In the genomic region with DNA sequence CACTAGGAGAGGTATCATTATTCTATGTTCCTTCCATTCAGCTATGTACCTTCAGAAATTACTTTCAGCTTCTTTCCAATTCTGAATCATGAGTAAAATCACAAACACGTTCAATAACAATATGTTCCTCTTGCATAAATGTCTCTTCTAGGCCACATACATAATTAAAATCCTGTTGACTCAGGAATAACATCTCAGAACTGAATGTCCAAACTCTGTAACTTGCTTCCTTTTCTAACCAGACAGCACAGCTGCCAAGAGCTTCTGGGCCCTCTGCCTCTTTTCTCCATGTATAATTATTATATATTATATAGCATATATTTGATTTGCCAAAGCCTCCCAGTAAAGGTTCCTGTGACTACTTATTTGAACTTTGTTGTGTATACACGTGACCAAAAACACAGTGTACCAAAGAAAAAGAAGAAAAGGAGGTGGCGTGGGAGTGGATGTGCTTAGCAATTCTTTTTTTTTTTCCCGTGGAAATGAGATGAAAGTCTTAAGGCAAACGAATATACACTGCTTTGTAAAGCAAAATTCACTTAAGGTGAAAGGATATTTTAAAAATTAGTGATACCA, we compare ENCODE assay signal across 8 cellular contexts. TPM values are rescaled to one million over a fixed set of nuclear protein-coding genes. Genes with fewer than 3 reads are reported as not detected.
A peak's percentile ranks its signal among the peaks of the same experiment; 100 is the strongest.
DNase-seq lines count a peak whose midpoint lies in the region; ATAC-seq and TF ChIP-seq lines count a peak whose summit lies in the region.
"Not testable (repeated sequence)": the region's sequence is repeated elsewhere in the genome, so short reads cannot be mapped to it uniquely, and the experiment has no call there.
"Had no signal": no experiment of that assay in that cellular context is flagged by ENCODE, and none has a peak within 500 bp of the region (broad histone marks: within the 10 kb centered on the region; RNA-seq: fewer than 3 reads in every experiment).

No MANE protein-coding gene starts in this region.

- no CpG with 5 or more reads among the region's 5 CpGs for WGBS in IMR-90 (ENCODE audit: extremely low coverage in 2 of 2, insufficient read length in 1 of 2), 2 experiments
- WGBS in esophagus muscularis mucosa = 71% methylated on average over 5 of the region's 5 CpGs
- 89% methylated on average over 4 of the region's 5 CpGs for WGBS in hepatocyte (ENCODE audit: low lambda C conversion rate, missing lambda C conversion rate)

- not testable (repeated sequence) for H3K79me2 ChIP-seq in hepatocyte
- H3K79me2 ChIP-seq in osteoblast (ENCODE audit: insufficient read depth, low read length) = peaks cover 42% of the 10 kb centered on the region

- not testable (repeated sequence) for DNase-seq in IMR-90; adipocyte (ENCODE audit: low read depth); esophagus muscularis mucosa (ENCODE audit: extremely low spot score); hepatocyte (ENCODE audit: low spot score); osteoblast (ENCODE audit: insufficient read length, low spot score, missing footprints); tibial artery

- not testable (repeated sequence) for H3K4ac ChIP-seq in IMR-90 (ENCODE audit: low read depth, low read length)

- not testable (repeated sequence) for H3K27ac ChIP-seq in IMR-90 (ENCODE audit: insufficient read depth, low read length)
- H3K27ac ChIP-seq in esophagus muscularis mucosa (replicated peaks in 1 of 4) (peak overlapping the region in 3 of 4 donors; percentile 38 to 62 (median 62)), hepatocyte (peak overlapping the region; percentile 31), osteoblast (ENCODE audit: low read depth, low read length) (peak overlapping the region; percentile 41), tibial artery (peak overlapping the region; percentile 50 to 54)

- not testable (repeated sequence) for H3K9me3 ChIP-seq in IMR-90 (ENCODE audit: control insufficient read depth, insufficient read depth, low read length); adipocyte (ENCODE audit: control insufficient read depth, low read length); esophagus muscularis mucosa; hepatocyte (ENCODE audit: low read depth); osteoblast (ENCODE audit: low read depth, low read length); skeletal muscle satellite cell (replicated peaks; ENCODE audit: low read length); tibial artery

- H2AK9ac ChIP-seq in IMR-90 (replicated peaks; ENCODE audit: low read depth, low read length, poor library complexity) = not testable (repeated sequence)

- not testable (repeated sequence) for H3K9ac ChIP-seq in IMR-90 (ENCODE audit: low read depth, low read length)
- H3K9ac ChIP-seq in adipocyte (ENCODE audit: low read length) (peak overlapping the region; percentile 86), skeletal muscle satellite cell (ENCODE audit: low read depth, low read length) (peak overlapping the region; percentile 78)

- not testable (repeated sequence) for H3K4me2 ChIP-seq in IMR-90 (ENCODE audit: low read depth, low read length); hepatocyte
- H3K4me2 ChIP-seq in osteoblast (ENCODE audit: insufficient read depth, low read length) = peak overlapping the region; percentile 45
- H3K4me2 ChIP-seq in skeletal muscle satellite cell (ENCODE audit: low read length) = peak overlapping the region; percentile 39

- not testable (repeated sequence) for H3K14ac ChIP-seq in IMR-90 (replicated peaks; ENCODE audit: low read depth, low read length)

- H2AK5ac ChIP-seq in IMR-90 (ENCODE audit: low read depth, low read length) = not testable (repeated sequence)

- peak overlapping the region; percentile 50 for H2BK5ac ChIP-seq in IMR-90 (ENCODE audit: low read depth, low read length, poor library complexity, severe bottlenecking)

- CTCF ChIA-PET in IMR-90 (lab: Yijun Ruan, JAX) = not testable (repeated sequence)

- in situ Hi-C loops in IMR-90 (cut with MboI; ENCODE audit: low sequenced_read_pairs) = not testable (repeated sequence)

- not testable (repeated sequence) for H2AFZ ChIP-seq in IMR-90 (replicated peaks; ENCODE audit: low read length, poor library complexity); hepatocyte; osteoblast (ENCODE audit: low read length)

- not testable (repeated sequence) for H3K56ac ChIP-seq in IMR-90 (ENCODE audit: extremely low read depth, insufficient read depth, low read length)

- H3K4me1 ChIP-seq in IMR-90 (ENCODE audit: control insufficient read depth, insufficient read depth, low read length); hepatocyte (ENCODE audit: insufficient read depth); osteoblast (ENCODE audit: insufficient read depth, low read length): not testable (repeated sequence)
- peaks cover 13% of the 10 kb centered on the region for H3K4me1 ChIP-seq in adipocyte (ENCODE audit: control insufficient read depth, insufficient read depth, low read length)
- H3K4me1 ChIP-seq in esophagus muscularis mucosa = peaks cover 0 to 13% (median 6%) of the 10 kb centered on the region in 4 donors
- H3K4me1 ChIP-seq in skeletal muscle satellite cell (ENCODE audit: control insufficient read depth, insufficient read depth, low read length) = peaks cover 17% of the 10 kb centered on the region
- peaks cover 0 to 15% (median 0%) of the 10 kb centered on the region in 4 donors for H3K4me1 ChIP-seq in tibial artery

- H4K8ac ChIP-seq in IMR-90 (ENCODE audit: low read depth in 2 of 2, low read length in 2 of 2) = not testable (repeated sequence)

- not testable (repeated sequence) for TF ChIP-seq EP300 in esophagus muscularis mucosa (IDR thresholded peaks at IDR 0.05)

- H2BK15ac ChIP-seq in IMR-90 (ENCODE audit: low read depth, low read length) = not testable (repeated sequence)

- H3K9me1 ChIP-seq in IMR-90 (ENCODE audit: insufficient read depth, low read length) = not testable (repeated sequence)

- ATAC-seq in IMR-90 (ENCODE audit: low read depth) = peak; percentile 25

- H3K23ac ChIP-seq in IMR-90 (ENCODE audit: low read depth, low read length) = not testable (repeated sequence)

- POLR2A ChIA-PET in IMR-90 (lab: Charles Lee; ENCODE audit: unreplicated experiment) = not testable (repeated sequence)

- not testable (repeated sequence) for H3K9me2 ChIP-seq in hepatocyte (replicated peaks; ENCODE audit: insufficient read depth)

- TF ChIP-seq POLR2A in IMR-90 (IDR thresholded peaks at IDR 0.05; ENCODE audit: low read depth, low read length); esophagus muscularis mucosa (IDR thresholded peaks at IDR 0.05; ENCODE audit: low read depth): not testable (repeated sequence)

- not testable (repeated sequence) for H3K27me3 ChIP-seq in IMR-90 (ENCODE audit: control insufficient read depth, insufficient read depth, low read length); adipocyte (replicated peaks; ENCODE audit: control insufficient read depth, insufficient read depth, low read length); esophagus muscularis mucosa; hepatocyte; osteoblast (ENCODE audit: insufficient read depth, low read length); skeletal muscle satellite cell (ENCODE audit: control insufficient read depth, insufficient read depth, low read length); tibial artery

- H2BK20ac ChIP-seq in IMR-90 (ENCODE audit: low read depth, low read length) = not testable (repeated sequence)

- not testable (repeated sequence) for H3K4me3 ChIP-seq in IMR-90 (ENCODE audit: insufficient read depth, low read depth, low read length); esophagus muscularis mucosa; hepatocyte; osteoblast (ENCODE audit: insufficient read depth, low read length); tibial artery
- H3K4me3 ChIP-seq in adipocyte (ENCODE audit: low read length) (peak overlapping the region; percentile 61), skeletal muscle satellite cell (ENCODE audit: low read length) (peak overlapping the region; percentile 26)

- H3K79me1 ChIP-seq in IMR-90 (ENCODE audit: low read depth in 1 of 2, low read length in 2 of 2) = not testable (repeated sequence)

- TF ChIP-seq RAD21 in IMR-90 (IDR thresholded peaks at IDR 0.05; ENCODE audit: low read length) = not testable (repeated sequence)

- H3K18ac ChIP-seq in IMR-90 (ENCODE audit: low read depth, low read length) = not testable (repeated sequence)

- dilution Hi-C loops in IMR-90 (cut with HindIII; ENCODE audit: low sequenced_read_pairs, unreplicated experiment) = not testable (repeated sequence)

- intact Hi-C loops in IMR-90 (cut with micrococcal nuclease); esophagus muscularis mucosa (cut with DNase I); tibial artery (cut with DNase I; ENCODE audit: low total_unique reads): not testable (repeated sequence)

- not testable (repeated sequence) for H4K91ac ChIP-seq in IMR-90 (ENCODE audit: insufficient read depth, low read depth, low read length)

- not testable (repeated sequence) for TF ChIP-seq CTCF in IMR-90 (conservative IDR thresholded peaks at IDR 0.05; ENCODE audit: low read depth, low read length); esophagus muscularis mucosa (IDR thresholded peaks at IDR 0.05); hepatocyte (IDR thresholded peaks at IDR 0.05; ENCODE audit: poor library complexity); osteoblast (IDR thresholded peaks at IDR 0.05; ENCODE audit: extremely low read depth, low read depth, low read length); tibial artery (IDR thresholded peaks at IDR 0.05)

- H4K5ac ChIP-seq in IMR-90 (ENCODE audit: low read depth, low read length) = not testable (repeated sequence)

- BruUV-seq in IMR-90 (replicated peaks; lab: Mats Ljungman, UMichigan) = not testable (repeated sequence)

- H3K36me3 ChIP-seq in IMR-90 (ENCODE audit: control insufficient read depth, insufficient read depth, low read length); adipocyte (ENCODE audit: control insufficient read depth, insufficient read depth, low read length, severe bottlenecking); esophagus muscularis mucosa; hepatocyte (replicated peaks; ENCODE audit: insufficient read depth, low read depth); skeletal muscle satellite cell (ENCODE audit: insufficient read depth, low read length); tibial artery: not testable (repeated sequence)
- peaks cover 13% of the 10 kb centered on the region for H3K36me3 ChIP-seq in osteoblast (ENCODE audit: insufficient read depth, low read length)

- H4K20me1 ChIP-seq in IMR-90 (ENCODE audit: insufficient read depth, low read length); hepatocyte (ENCODE audit: insufficient read depth, poor library complexity, severe bottlenecking); osteoblast (ENCODE audit: insufficient read depth, low read length): not testable (repeated sequence)

- H2BK120ac ChIP-seq in IMR-90 (ENCODE audit: low read depth, low read length) = not testable (repeated sequence)

RNA-seq across cellular contexts. Expression of a gene that starts 45.9 kb away (rescaled TPM):
- total RNA-seq in IMR-90 (2012; rRNA removed) (76.9 and 90.3 TPM in 2 replicates), esophagus muscularis mucosa (100 to 1,000 TPM in 1 of 4 donors, 10 to 100 TPM in 3; 65.4 to 157 (median 75.9) TPM), hepatocyte (58.6 and 84.1 TPM in 2 replicates), osteoblast (58.9 and 81.8 TPM in 2 replicates)
- polyA plus RNA-seq in IMR-90 (2012; rRNA removed) (819 and 905 TPM in 2 replicates), hepatocyte (364 and 380 TPM in 2 replicates)
- 700 and 814 TPM in 2 replicates for polyA plus RNA-seq in IMR-90 (2012; cell fraction: cytosol; rRNA removed)
- 1,179 and 1,372 TPM in 2 replicates for polyA plus RNA-seq in IMR-90 (2012; cell fraction: nucleus; rRNA removed; ENCODE audit: low replicate concordance)
- 17.5 and 49.4 TPM in 2 replicates for total RNA-seq in skeletal muscle satellite cell (2012; rRNA removed)
- total RNA-seq: CD4-positive, alpha-beta T cell had no signal
